In genomic region chr18:31645411-31645810, GRCh38 we compare ENCODE assay signal across 1 cellular context.
TF ChIP-seq lines count a peak whose summit lies in the region.

No MANE protein-coding gene starts in this region.

TF ChIP-seq in GM23338, 12 proteins besides CTCF, POLR2A, EP300 and RAD21 (continued from another document):
- TF ChIP-seq CREB1 (CRISPR knock-in tag; IDR thresholded peaks at IDR 0.05; ENCODE audit: low read depth) (no peak), EZH2phosphoT487 (IDR thresholded peaks at IDR 0.05; ENCODE audit: unreplicated experiment) (no peak), NANOG (IDR thresholded peaks at IDR 0.05; ENCODE audit: borderline replicate concordance) (no peak), EZH2 (IDR thresholded peaks at IDR 0.05; ENCODE audit: low read depth, unreplicated experiment) (no peak), ZNF114 (CRISPR knock-in tag; IDR thresholded peaks at IDR 0.05) (no peak), ZNF331 (CRISPR knock-in tag; IDR thresholded peaks at IDR 0.05; ENCODE audit: low read depth) (no peak), POLR2AphosphoS5 (IDR thresholded peaks at IDR 0.05; ENCODE audit: low read depth) (no peak), ETS1 (IDR thresholded peaks at IDR 0.05) (no peak), STAT1 (IDR thresholded peaks at IDR 0.05; ENCODE audit: unreplicated experiment) (no peak)
